In the genomic region with DNA sequence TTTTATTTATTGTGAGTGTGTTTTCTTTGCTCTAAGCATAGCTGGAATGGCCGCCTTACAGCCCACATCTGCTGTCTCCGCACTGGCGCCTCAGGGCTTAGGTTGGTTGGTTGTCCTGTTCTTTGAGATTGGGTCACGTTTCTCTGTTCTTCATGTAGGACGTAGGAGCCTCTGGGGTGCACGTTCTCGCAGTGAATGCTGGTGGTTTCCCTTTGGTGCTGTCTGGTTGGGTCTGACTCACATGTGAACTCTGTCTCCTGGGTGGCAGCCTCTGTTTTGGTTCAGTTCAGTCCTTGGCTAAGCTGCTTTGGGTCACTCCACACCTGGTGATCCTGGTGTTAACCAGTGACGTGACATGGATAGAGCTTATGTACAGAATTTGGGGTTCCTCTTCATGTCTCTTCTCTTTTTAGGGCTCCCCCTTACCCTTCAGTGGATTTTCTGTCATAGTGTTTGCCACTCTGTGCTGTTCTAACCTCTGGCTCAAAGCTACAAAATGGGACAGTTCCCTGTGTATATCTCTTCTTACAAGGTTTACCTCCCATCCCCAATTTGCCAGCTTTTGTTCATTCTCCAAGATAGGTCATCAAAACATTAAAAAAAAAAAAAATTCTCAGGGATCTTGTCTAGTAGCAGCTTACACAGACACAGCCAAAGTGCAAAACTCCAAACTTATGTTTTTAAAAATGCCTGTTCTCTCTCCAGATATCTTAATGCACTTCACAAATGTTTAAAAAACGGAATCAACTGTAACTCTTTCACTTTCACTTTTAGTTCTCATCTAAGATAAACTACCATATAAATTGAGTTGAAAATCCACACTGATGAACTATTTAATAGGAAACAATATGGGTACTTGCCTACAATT, we compare ENCODE assay signal across 8 cellular contexts. TPM values are rescaled to one million over a fixed set of nuclear protein-coding genes. Genes with fewer than 3 reads are reported as not detected.
DNase-seq lines count a peak whose midpoint lies in the region; ATAC-seq and TF ChIP-seq lines count a peak whose summit lies in the region.

No MANE protein-coding gene starts in this region.

- peak overlapping the region; percentile 71 for H3K4me3 Mint-ChIP-seq in activated CD8-positive, alpha-beta T cell treated with anti-CD3 and anti-CD28 coated beads for 36 hours

- DNase-seq in NK-92 treated with Interleukin-12 subunit alpha and Interleukin-12 subunit beta, amount 100 ng/mL, for 24 hours (lab: John Stamatoyannopoulos, UW) = peak; percentile 45
- no peak for DNase-seq in NK-92 (lab: John Stamatoyannopoulos, UW; ENCODE audit: unreplicated experiment)
- peak; percentile 88 for DNase-seq in activated CD8-positive, alpha-beta T cell treated with anti-CD3 and anti-CD28 coated beads for 36 hours
- peak; percentile 30 for DNase-seq in fibroblast of peridontal ligament (ENCODE audit: extremely low read depth)
- DNase-seq in stimulated activated CD4-positive, alpha-beta T cell treated with anti-CD3 and anti-CD28 coated beads, Interleukin-15, amount 100 ng/mL, for 48 hours (ENCODE audit: low read depth in 2 of 2) = peak; percentile 56 to 69
- no peak for DNase-seq in H7
- DNase-seq in caudate nucleus (lab: John Stamatoyannopoulos, UW) = no peak

- H3K9me3 Mint-ChIP-seq in activated CD8-positive, alpha-beta T cell treated with anti-CD3 and anti-CD28 coated beads for 36 hours = no peaks in the 10 kb centered on the region

- peak overlapping the region; percentile 86 for H3K27ac Mint-ChIP-seq in activated CD8-positive, alpha-beta T cell treated with anti-CD3 and anti-CD28 coated beads for 36 hours

- peaks cover 23% of the 10 kb centered on the region for H3K4me1 Mint-ChIP-seq in activated CD8-positive, alpha-beta T cell treated with anti-CD3 and anti-CD28 coated beads for 36 hours (ENCODE audit: low read depth)

- no peak overlapping the region for H3K4me3 ChIP-seq in H7 (ENCODE audit: insufficient read depth, low read depth, low read length)

- no peaks in the 10 kb centered on the region for H3K27me3 Mint-ChIP-seq in activated CD8-positive, alpha-beta T cell treated with anti-CD3 and anti-CD28 coated beads for 36 hours

- no peak for TF ChIP-seq CTCF in activated CD8-positive, alpha-beta T cell treated with anti-CD3 and anti-CD28 coated beads for 36 hours (IDR thresholded peaks at IDR 0.05)

- peak; percentile 98 for ATAC-seq in HG03520 (IDR thresholded peaks at IDR 0.05; ENCODE audit: unreplicated experiment)
- ATAC-seq in activated CD8-positive, alpha-beta T cell treated with anti-CD3 and anti-CD28 coated beads for 36 hours = peak; percentile 99

- intact Hi-C loops in activated CD8-positive, alpha-beta T cell treated with anti-CD3 and anti-CD28 coated beads for 36 hours (cut with micrococcal nuclease) = no loop called here

- POLR2A ChIA-PET in activated CD8-positive, alpha-beta T cell treated with anti-CD3 and anti-CD28 coated beads for 36 hours (lab: Charles Lee) = interaction anchor here (0.6 to 3.4 kb wide), 7 partner anchors 13 to 860 kb away, joined by 3 to 14 read pairs (median 4); a partner anchor contains a TSS

- no peaks in the 10 kb centered on the region for H3K36me3 ChIP-seq in H7 (replicated peaks; ENCODE audit: control insufficient read depth, insufficient read depth, low read length)

- no peaks in the 10 kb centered on the region for H3K36me3 Mint-ChIP-seq in activated CD8-positive, alpha-beta T cell treated with anti-CD3 and anti-CD28 coated beads for 36 hours (ENCODE audit: low read depth)

- H3K27ac ChIP-seq in caudate nucleus (ENCODE audit: low read depth, low read length) = no peak overlapping the region

- no peaks in the 10 kb centered on the region for H3K27me3 ChIP-seq in H7 (ENCODE audit: control insufficient read depth, insufficient read depth, low read length)

- CTCF ChIA-PET in activated CD8-positive, alpha-beta T cell treated with anti-CD3 and anti-CD28 coated beads for 36 hours (lab: Charles Lee) = interaction anchor here (1.0 to 2.5 kb wide), 5 partner anchors 9 to 529 kb away, joined by 3 to 11 read pairs (median 4); a partner anchor contains a TSS

RNA-seq across cellular contexts. Expression of a gene that starts 12.8 kb away (rescaled TPM):
- total RNA-seq in activated CD8-positive, alpha-beta T cell treated with anti-CD3 and anti-CD28 coated beads for 36 hours = 10 to 100 TPM; 37.2 to 43.6 TPM
- 70.2 and 77.5 TPM in 2 replicates for total RNA-seq in H7 (2014; rRNA removed; shearing (Covaris generic))

Comparison
In these comparisons a context has a peak if more than half of its experiments do, and no peak if none do; other contexts are left out.
1. DNase-seq: peak in NK-92 treated with Interleukin-12 subunit alpha and Interleukin-12 subunit beta, amount 100 ng/mL, for 24 hours (single experiment), activated CD8-positive, alpha-beta T cell treated with anti-CD3 and anti-CD28 coated beads for 36 hours (single experiment), fibroblast of peridontal ligament (single experiment) and stimulated activated CD4-positive, alpha-beta T cell treated with anti-CD3 and anti-CD28 coated beads, Interleukin-15, amount 100 ng/mL, for 48 hours (2 of 2); none in NK-92 (single experiment), H7 (single experiment) and caudate nucleus (0 of 61).